In genomic region chr20:33812673-33813462, GRCh38 we compare ENCODE assay signal across 2 cellular contexts.
TF ChIP-seq lines count a peak whose summit lies in the region.

No MANE protein-coding gene starts in this region.

TF ChIP-seq in K562, 482 proteins besides CTCF, POLR2A, EP300 and RAD21 (continued from another document):
- TF ChIP-seq AFF1 (IDR thresholded peaks at IDR 0.05; ENCODE audit: low read depth in 1 of 2, partially characterized antibody in 2 of 2) (no peak), ZNF384 (IDR thresholded peaks at IDR 0.05; ENCODE audit: low read depth, low read length) (peak; percentile 98), HDGF (IDR thresholded peaks at IDR 0.05) (peak; percentile 59; the same call in 1 of the 2 replicates), ZMIZ1 (IDR thresholded peaks at IDR 0.05; ENCODE audit: low read depth in 2 of 2, low read length in 2 of 2) (no peak), SIN3A (IDR thresholded peaks at IDR 0.05; ENCODE audit: borderline replicate concordance in 2 of 2, control insufficient read depth in 1 of 2, low read depth in 2 of 2, low read length in 2 of 2) (peak in 1 of 2 experiments; percentile 25; a peak in 1 of 4 replicates), CBFB (CRISPR knock-in tag; IDR thresholded peaks at IDR 0.05) (no peak), NR2C1 (IDR thresholded peaks at IDR 0.05) (0 out of 2 replicates have a peak, but pooled peaks have one; percentile 9), NR2C1 (tag; IDR thresholded peaks at IDR 0.05) (no peak), TBP (optimal IDR thresholded peaks at IDR 0.05; ENCODE audit: low read depth, low read length) (no peak), RFX1 (IDR thresholded peaks at IDR 0.05) (no peak), ZKSCAN1 (IDR thresholded peaks at IDR 0.05; ENCODE audit: low read depth, low read length) (peak; percentile 63; the same call in 1 of the 2 replicates), NCOR1 (IDR thresholded peaks at IDR 0.05) (no peak)

TF ChIP-seq in liver, 16 proteins besides CTCF, POLR2A, EP300 and RAD21 (continued from another document):
- TF ChIP-seq ATF3 (IDR thresholded peaks at IDR 0.05): no peak
- no peak for TF ChIP-seq JUND (IDR thresholded peaks at IDR 0.05)
- TF ChIP-seq HNF4A (conservative IDR thresholded peaks at IDR 0.05): peak; percentile 45 to 66
- no peak for TF ChIP-seq NR2F2 (IDR thresholded peaks at IDR 0.05)
- no peak for TF ChIP-seq FOXA1 (IDR thresholded peaks at IDR 0.05)
- TF ChIP-seq HNF4G (IDR thresholded peaks at IDR 0.05): no peak
- no peak for TF ChIP-seq REST (IDR thresholded peaks at IDR 0.05)
- no peak for TF ChIP-seq ZBTB33 (IDR thresholded peaks at IDR 0.05)
- TF ChIP-seq YY1 (IDR thresholded peaks at IDR 0.05): no peak
- peak; percentile 17 for TF ChIP-seq SP1 (IDR thresholded peaks at IDR 0.05)
- TF ChIP-seq FOXA2 (IDR thresholded peaks at IDR 0.05): no peak
- no peak for TF ChIP-seq MAX (IDR thresholded peaks at IDR 0.05)
